1 cellular context compared by ENCODE assay signal in the genomic region with DNA sequence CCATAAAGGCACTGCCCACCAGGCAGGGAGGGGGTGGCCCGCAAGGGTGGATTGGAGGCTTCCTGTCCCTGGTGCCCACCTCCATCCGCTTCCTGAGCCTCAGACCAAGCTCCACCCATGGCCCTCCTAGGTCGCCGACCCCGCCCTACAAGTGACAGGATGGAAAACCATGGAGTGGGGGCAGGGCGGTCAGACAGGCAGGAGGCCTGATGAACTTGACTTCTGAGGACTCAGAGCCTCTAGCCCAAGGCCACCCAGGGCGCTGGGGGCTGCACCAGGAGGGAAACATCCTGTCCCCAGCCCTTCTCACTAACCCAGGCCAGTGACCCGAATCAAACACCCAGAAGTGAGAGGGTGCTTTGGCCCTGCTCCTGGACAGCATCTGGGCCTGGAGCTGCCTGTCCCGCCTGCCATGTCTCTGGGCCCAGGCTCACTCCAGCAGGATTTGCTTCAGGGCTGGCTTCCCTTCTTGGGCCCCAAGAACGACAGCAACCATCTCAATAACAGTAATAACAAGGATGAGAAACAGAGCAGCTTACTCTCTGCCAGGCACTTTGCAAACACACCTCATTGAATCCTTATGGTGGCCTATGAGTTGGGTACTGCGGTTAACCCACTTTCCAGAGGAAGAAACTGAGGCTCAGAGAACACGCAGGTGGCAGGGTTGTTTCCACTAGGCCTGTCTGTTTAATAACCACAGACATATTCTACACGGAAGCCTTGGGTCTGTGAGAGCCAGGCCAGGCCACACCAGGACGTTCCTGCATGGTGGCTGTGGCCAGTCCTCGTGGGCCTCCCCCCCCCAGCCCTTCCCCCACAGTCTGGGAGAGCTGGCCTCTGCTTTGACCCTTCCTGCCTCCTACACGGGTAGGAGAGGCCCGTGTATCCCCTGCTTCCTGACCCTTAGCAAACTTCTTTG.
TF ChIP-seq lines count a peak whose summit lies in the region.

No MANE protein-coding gene starts in this region.

TF ChIP-seq in K562, 482 proteins besides CTCF, POLR2A, EP300 and RAD21 (continued from another document and continues in another):
- TF ChIP-seq, protein P1, sequence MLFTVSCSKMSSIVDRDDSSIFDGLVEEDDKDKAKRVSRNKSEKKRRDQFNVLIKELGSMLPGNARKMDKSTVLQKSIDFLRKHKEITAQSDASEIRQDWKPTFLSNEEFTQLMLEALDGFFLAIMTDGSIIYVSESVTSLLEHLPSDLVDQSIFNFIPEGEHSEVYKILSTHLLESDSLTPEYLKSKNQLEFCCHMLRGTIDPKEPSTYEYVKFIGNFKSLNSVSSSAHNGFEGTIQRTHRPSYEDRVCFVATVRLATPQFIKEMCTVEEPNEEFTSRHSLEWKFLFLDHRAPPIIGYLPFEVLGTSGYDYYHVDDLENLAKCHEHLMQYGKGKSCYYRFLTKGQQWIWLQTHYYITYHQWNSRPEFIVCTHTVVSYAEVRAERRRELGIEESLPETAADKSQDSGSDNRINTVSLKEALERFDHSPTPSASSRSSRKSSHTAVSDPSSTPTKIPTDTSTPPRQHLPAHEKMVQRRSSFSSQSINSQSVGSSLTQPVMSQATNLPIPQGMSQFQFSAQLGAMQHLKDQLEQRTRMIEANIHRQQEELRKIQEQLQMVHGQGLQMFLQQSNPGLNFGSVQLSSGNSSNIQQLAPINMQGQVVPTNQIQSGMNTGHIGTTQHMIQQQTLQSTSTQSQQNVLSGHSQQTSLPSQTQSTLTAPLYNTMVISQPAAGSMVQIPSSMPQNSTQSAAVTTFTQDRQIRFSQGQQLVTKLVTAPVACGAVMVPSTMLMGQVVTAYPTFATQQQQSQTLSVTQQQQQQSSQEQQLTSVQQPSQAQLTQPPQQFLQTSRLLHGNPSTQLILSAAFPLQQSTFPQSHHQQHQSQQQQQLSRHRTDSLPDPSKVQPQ (CRISPR knock-in tag; IDR thresholded peaks at IDR 0.05; ENCODE audit: borderline replicate concordance) = no peak
- TF ChIP-seq PHTF2 (CRISPR knock-in tag; IDR thresholded peaks at IDR 0.05) (no peak), NR2C2 (CRISPR knock-in tag; IDR thresholded peaks at IDR 0.05) (no peak), NR2C2 (tag; IDR thresholded peaks at IDR 0.05) (peak; percentile 53), FOXK2 (conservative IDR thresholded peaks at IDR 0.05 in 1 of 2, IDR thresholded peaks at IDR 0.05 in 1 of 2; ENCODE audit: low read depth in 2 of 2) (no peak), GABPB2 (CRISPR knock-in tag; conservative IDR thresholded peaks at IDR 0.05) (no peak), ZKSCAN8 (CRISPR knock-in tag; IDR thresholded peaks at IDR 0.05) (no peak), RBM22 (IDR thresholded peaks at IDR 0.05; ENCODE audit: low read depth, low read length, poor library complexity, severe bottlenecking) (no peak), HNRNPUL1 (IDR thresholded peaks at IDR 0.05; ENCODE audit: low read length) (no peak), XRCC3 (IDR thresholded peaks at IDR 0.05) (no peak), ETS2 (tag; IDR thresholded peaks at IDR 0.05; ENCODE audit: borderline replicate concordance, poor library complexity, severe bottlenecking) (no peak), SMAD2 (IDR thresholded peaks at IDR 0.05; ENCODE audit: low read depth, low read length) (no peak), RCOR1 (IDR thresholded peaks at IDR 0.05; ENCODE audit: borderline replicate concordance in 1 of 2, low read depth in 2 of 2, low read length in 2 of 2) (peak in 1 of 2 experiments; percentile 81; a peak in 3 of 4 replicates), ZNF184 (CRISPR knock-in tag; IDR thresholded peaks at IDR 0.05) (no peak), HDAC1 (IDR thresholded peaks at IDR 0.05) (peak in 1 of 2 experiments; percentile 34; a peak in 2 of 4 replicates), HDGF (IDR thresholded peaks at IDR 0.05) (0 out of 2 replicates have a peak, but pooled peaks have one; percentile 58), MAZ (CRISPR knock-in tag; conservative IDR thresholded peaks at IDR 0.05 in 1 of 2, IDR thresholded peaks at IDR 0.05 in 1 of 2) (peak; percentile 78 to 84), KDM4B (IDR thresholded peaks at IDR 0.05; ENCODE audit: borderline replicate concordance in 2 of 2, low read depth in 1 of 2) (peak in 1 of 2 experiments; percentile 31; a peak in 1 of 4 replicates), ZNF174 (CRISPR knock-in tag; IDR thresholded peaks at IDR 0.05) (no peak), ELF1 (tag; IDR thresholded peaks at IDR 0.05) (no peak), FOXM1 (IDR thresholded peaks at IDR 0.05; ENCODE audit: low read depth) (no peak), FOXM1 (CRISPR knock-in tag; IDR thresholded peaks at IDR 0.05; ENCODE audit: low read depth) (no peak), TCF7 (IDR thresholded peaks at IDR 0.05; ENCODE audit: borderline replicate concordance) (no peak), EHMT2 (IDR thresholded peaks at IDR 0.05) (no peak), KDM1A (IDR thresholded peaks at IDR 0.05) (peak in 1 of 2 experiments; percentile 41; a peak in 1 of 4 replicates), MYNN (IDR thresholded peaks at IDR 0.05) (peak; percentile 54; the same call in 1 of the 2 replicates), MYNN (CRISPR knock-in tag; IDR thresholded peaks at IDR 0.05) (no peak), MCM3 (IDR thresholded peaks at IDR 0.05) (no peak), GABPA (tag; conservative IDR thresholded peaks at IDR 0.05; ENCODE audit: low read depth) (peak; percentile 60), HNRNPK (IDR thresholded peaks at IDR 0.05; ENCODE audit: low read depth, low read length, poor library complexity, severe bottlenecking) (no peak), POLR2G (IDR thresholded peaks at IDR 0.05; ENCODE audit: low read depth, low read length) (peak; percentile 68)
- TF ChIP-seq, protein P2, sequence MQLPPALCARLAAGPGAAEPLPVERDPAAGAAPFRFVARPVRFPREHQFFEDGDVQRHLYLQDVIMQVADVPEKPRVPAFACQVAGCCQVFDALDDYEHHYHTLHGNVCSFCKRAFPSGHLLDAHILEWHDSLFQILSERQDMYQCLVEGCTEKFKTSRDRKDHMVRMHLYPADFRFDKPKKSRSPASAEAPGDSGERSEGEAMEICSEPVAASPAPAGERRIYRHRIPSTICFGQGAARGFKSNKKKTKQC (CRISPR knock-in tag; IDR thresholded peaks at IDR 0.05) = no peak
- TF ChIP-seq, protein P3, sequence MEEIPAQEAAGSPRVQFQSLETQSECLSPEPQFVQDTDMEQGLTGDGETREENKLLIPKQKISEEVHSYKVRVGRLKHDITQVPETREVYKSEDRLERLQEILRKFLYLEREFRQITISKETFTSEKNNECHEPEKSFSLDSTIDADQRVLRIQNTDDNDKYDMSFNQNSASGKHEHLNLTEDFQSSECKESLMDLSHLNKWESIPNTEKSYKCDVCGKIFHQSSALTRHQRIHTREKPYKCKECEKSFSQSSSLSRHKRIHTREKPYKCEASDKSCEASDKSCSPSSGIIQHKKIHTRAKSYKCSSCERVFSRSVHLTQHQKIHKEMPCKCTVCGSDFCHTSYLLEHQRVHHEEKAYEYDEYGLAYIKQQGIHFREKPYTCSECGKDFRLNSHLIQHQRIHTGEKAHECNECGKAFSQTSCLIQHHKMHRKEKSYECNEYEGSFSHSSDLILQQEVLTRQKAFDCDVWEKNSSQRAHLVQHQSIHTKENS (CRISPR knock-in tag; IDR thresholded peaks at IDR 0.05) = no peak
- TF ChIP-seq, protein P4, sequence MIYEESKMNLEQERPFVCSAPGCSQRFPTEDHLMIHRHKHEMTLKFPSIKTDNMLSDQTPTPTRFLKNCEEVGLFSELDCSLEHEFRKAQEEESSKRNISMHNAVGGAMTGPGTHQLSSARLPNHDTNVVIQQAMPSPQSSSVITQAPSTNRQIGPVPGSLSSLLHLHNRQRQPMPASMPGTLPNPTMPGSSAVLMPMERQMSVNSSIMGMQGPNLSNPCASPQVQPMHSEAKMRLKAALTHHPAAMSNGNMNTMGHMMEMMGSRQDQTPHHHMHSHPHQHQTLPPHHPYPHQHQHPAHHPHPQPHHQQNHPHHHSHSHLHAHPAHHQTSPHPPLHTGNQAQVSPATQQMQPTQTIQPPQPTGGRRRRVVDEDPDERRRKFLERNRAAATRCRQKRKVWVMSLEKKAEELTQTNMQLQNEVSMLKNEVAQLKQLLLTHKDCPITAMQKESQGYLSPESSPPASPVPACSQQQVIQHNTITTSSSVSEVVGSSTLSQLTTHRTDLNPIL (CRISPR knock-in tag; IDR thresholded peaks at IDR 0.05) = no peak
- TF ChIP-seq, protein P5, sequence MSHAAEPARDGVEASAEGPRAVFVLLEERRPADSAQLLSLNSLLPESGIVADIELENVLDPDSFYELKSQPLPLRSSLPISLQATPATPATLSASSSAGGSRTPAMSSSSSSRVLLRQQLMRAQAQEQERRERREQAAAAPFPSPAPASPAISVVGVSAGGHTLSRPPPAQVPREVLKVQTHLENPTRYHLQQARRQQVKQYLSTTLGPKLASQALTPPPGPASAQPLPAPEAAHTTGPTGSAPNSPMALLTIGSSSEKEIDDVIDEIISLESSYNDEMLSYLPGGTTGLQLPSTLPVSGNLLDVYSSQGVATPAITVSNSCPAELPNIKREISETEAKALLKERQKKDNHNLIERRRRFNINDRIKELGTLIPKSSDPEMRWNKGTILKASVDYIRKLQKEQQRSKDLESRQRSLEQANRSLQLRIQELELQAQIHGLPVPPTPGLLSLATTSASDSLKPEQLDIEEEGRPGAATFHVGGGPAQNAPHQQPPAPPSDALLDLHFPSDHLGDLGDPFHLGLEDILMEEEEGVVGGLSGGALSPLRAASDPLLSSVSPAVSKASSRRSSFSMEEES (CRISPR knock-in tag; IDR thresholded peaks at IDR 0.05) = no peak
- TF ChIP-seq, protein P6, sequence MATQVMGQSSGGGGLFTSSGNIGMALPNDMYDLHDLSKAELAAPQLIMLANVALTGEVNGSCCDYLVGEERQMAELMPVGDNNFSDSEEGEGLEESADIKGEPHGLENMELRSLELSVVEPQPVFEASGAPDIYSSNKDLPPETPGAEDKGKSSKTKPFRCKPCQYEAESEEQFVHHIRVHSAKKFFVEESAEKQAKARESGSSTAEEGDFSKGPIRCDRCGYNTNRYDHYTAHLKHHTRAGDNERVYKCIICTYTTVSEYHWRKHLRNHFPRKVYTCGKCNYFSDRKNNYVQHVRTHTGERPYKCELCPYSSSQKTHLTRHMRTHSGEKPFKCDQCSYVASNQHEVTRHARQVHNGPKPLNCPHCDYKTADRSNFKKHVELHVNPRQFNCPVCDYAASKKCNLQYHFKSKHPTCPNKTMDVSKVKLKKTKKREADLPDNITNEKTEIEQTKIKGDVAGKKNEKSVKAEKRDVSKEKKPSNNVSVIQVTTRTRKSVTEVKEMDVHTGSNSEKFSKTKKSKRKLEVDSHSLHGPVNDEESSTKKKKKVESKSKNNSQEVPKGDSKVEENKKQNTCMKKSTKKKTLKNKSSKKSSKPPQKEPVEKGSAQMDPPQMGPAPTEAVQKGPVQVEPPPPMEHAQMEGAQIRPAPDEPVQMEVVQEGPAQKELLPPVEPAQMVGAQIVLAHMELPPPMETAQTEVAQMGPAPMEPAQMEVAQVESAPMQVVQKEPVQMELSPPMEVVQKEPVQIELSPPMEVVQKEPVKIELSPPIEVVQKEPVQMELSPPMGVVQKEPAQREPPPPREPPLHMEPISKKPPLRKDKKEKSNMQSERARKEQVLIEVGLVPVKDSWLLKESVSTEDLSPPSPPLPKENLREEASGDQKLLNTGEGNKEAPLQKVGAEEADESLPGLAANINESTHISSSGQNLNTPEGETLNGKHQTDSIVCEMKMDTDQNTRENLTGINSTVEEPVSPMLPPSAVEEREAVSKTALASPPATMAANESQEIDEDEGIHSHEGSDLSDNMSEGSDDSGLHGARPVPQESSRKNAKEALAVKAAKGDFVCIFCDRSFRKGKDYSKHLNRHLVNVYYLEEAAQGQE (CRISPR knock-in tag; IDR thresholded peaks at IDR 0.05; ENCODE audit: low read depth) = no peak
- TF ChIP-seq, protein P7, sequence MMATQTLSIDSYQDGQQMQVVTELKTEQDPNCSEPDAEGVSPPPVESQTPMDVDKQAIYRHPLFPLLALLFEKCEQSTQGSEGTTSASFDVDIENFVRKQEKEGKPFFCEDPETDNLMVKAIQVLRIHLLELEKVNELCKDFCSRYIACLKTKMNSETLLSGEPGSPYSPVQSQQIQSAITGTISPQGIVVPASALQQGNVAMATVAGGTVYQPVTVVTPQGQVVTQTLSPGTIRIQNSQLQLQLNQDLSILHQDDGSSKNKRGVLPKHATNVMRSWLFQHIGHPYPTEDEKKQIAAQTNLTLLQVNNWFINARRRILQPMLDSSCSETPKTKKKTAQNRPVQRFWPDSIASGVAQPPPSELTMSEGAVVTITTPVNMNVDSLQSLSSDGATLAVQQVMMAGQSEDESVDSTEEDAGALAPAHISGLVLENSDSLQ (IDR thresholded peaks at IDR 0.05) = peak; percentile 81
- TF ChIP-seq, protein P8, sequence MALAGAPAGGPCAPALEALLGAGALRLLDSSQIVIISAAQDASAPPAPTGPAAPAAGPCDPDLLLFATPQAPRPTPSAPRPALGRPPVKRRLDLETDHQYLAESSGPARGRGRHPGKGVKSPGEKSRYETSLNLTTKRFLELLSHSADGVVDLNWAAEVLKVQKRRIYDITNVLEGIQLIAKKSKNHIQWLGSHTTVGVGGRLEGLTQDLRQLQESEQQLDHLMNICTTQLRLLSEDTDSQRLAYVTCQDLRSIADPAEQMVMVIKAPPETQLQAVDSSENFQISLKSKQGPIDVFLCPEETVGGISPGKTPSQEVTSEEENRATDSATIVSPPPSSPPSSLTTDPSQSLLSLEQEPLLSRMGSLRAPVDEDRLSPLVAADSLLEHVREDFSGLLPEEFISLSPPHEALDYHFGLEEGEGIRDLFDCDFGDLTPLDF (CRISPR knock-in tag; IDR thresholded peaks at IDR 0.05) = no peak
- TF ChIP-seq, protein P9, sequence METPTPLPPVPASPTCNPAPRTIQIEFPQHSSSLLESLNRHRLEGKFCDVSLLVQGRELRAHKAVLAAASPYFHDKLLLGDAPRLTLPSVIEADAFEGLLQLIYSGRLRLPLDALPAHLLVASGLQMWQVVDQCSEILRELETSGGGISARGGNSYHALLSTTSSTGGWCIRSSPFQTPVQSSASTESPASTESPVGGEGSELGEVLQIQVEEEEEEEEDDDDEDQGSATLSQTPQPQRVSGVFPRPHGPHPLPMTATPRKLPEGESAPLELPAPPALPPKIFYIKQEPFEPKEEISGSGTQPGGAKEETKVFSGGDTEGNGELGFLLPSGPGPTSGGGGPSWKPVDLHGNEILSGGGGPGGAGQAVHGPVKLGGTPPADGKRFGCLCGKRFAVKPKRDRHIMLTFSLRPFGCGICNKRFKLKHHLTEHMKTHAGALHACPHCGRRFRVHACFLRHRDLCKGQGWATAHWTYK (CRISPR knock-in tag; IDR thresholded peaks at IDR 0.05) = 0 out of 2 replicates have a peak, but pooled peaks have one; percentile 54
- TF ChIP-seq, protein P10, sequence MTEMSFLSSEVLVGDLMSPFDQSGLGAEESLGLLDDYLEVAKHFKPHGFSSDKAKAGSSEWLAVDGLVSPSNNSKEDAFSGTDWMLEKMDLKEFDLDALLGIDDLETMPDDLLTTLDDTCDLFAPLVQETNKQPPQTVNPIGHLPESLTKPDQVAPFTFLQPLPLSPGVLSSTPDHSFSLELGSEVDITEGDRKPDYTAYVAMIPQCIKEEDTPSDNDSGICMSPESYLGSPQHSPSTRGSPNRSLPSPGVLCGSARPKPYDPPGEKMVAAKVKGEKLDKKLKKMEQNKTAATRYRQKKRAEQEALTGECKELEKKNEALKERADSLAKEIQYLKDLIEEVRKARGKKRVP (CRISPR knock-in tag; IDR thresholded peaks at IDR 0.05) = 0 out of 2 replicates have a peak, but pooled peaks have one; percentile 2
